ENCODE assay signal across 15 cellular contexts in genomic region chr6:142055219-142055618, GRCh38.
A peak's percentile ranks its signal among the peaks of the same experiment; 100 is the strongest.
DNase-seq lines count a peak whose midpoint lies in the region; ATAC-seq lines count a peak whose summit lies in the region.
"Had no signal": no experiment of that assay in that cellular context is flagged by ENCODE, and none has a peak within 500 bp of the region (broad histone marks: within the 10 kb centered on the region; RNA-seq: fewer than 3 reads in every experiment).

No MANE protein-coding gene starts in this region.

- intact Hi-C loops in left cardiac atrium (cut with DNase I), result no loop called here

- H3K4me3 ChIP-seq in SJCRH30, result no peak overlapping the region
- H3K4me3 ChIP-seq: BLaER1, lung, sigmoid colon had no signal

- DNase-seq in SJCRH30, result no peak
- no peak for DNase-seq in AG08396 (ENCODE audit: low spot score)
- DNase-seq in NCI-H82 treated with DMSO at 0.1 percent for 48 hours (lab: John Stamatoyannopoulos, UW; ENCODE audit: unreplicated experiment), result no peak
- DNase-seq in left cardiac atrium, result no peak
- DNase-seq: activated CD4-positive, alpha-beta T cell treated with anti-CD3 and anti-CD28 coated beads, Interleukin-2, amount 50 U/mL, for 48 hours; activated gamma-delta T cell treated with Interleukin-2 at 50 U/mL for 16 hours; NCI-H2107; SIG-M5; sigmoid colon had no signal

- H3K4me1 ChIP-seq in SJCRH30, result no peaks in the 10 kb centered on the region
- H3K4me1 ChIP-seq: BLaER1 had no signal

- no peak overlapping the region for H3K27ac ChIP-seq in SJCRH30
- H3K27ac ChIP-seq: BLaER1, sigmoid colon had no signal

- no peaks in the 10 kb centered on the region for H3K9me3 ChIP-seq in SJCRH30 (replicated peaks)
- H3K9me3 ChIP-seq: BLaER1 had no signal

- H3K27me3 ChIP-seq in SJCRH30, result no peaks in the 10 kb centered on the region
- H3K27me3 ChIP-seq: BLaER1, sigmoid colon had no signal

- ATAC-seq in GM18867 (IDR thresholded peaks at IDR 0.05; ENCODE audit: unreplicated experiment) (peak; percentile 76), GM21390 (IDR thresholded peaks at IDR 0.05; ENCODE audit: unreplicated experiment) (peak; percentile 70), HG02885 (IDR thresholded peaks at IDR 0.05; ENCODE audit: poor library complexity, unreplicated experiment) (peak; percentile 62), HG03442 (IDR thresholded peaks at IDR 0.05; ENCODE audit: unreplicated experiment) (peak; percentile 91), left cardiac atrium (no peak)

- no peaks in the 10 kb centered on the region for H3K36me3 ChIP-seq in SJCRH30
- H3K36me3 ChIP-seq: BLaER1, sigmoid colon had no signal

Comparison
In these comparisons a context has a peak if more than half of its experiments do, and no peak if none do; other contexts are left out.
1. ATAC-seq: peak in GM18867 (single experiment), GM21390 (single experiment), HG02885 (single experiment) and HG03442 (single experiment); none in left cardiac atrium (0 of 2).